ENCODE assay signal across 29 cellular contexts in the genomic region with DNA sequence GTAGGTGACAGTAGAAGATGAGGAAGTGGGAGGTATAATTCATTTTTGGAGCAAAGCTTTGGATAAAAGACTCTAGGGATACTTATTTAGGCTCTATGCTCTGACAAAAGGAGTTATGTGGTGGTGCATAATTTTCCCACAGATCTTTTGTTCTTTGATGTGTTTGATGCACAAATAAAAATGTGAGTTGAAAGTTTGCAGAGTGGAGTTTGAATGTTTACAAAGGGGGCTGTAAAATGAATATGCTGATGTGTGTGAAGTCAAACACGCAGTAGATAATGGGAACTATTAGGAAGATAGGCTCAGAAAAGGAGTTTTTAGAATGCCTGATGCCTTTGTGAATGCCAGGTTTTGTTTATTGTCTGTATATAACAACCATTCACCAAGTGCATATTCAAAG.
"Had no signal": no experiment of that assay in that cellular context is flagged by ENCODE, and none has a peak within 500 bp of the region (broad histone marks: within the 10 kb centered on the region; RNA-seq: fewer than 3 reads in every experiment).

No MANE protein-coding gene starts in this region.

- ATAC-seq: mucosa of descending colon; naive thymus-derived CD4-positive, alpha-beta T cell; natural killer cell treated with Interleukin-12 subunit alpha and Interleukin-12 subunit beta and Interleukin-15 and Interleukin-18, amount 100 ng/mL, for 72 hours; pancreas; right cardiac atrium; sciatic nerve; stimulated activated naive B cell treated with anti-CD40 and anti-IgM and Interleukin-4, amounts not matched to agents 10 μg/mL and 1 μg/mL and 100 μg/mL, for 72 hours; stimulated activated naive CD8-positive, alpha-beta T cell treated with anti-CD3 and anti-CD28 coated beads, Interleukin-15, Interleukin-2, amounts not matched to agents 100 U/mL and 50 U/mL, for 24 hours had no signal

- H3K27me3 Mint-ChIP-seq: memory B cell; naive thymus-derived CD4-positive, alpha-beta T cell; natural killer cell treated with Interleukin-12 subunit alpha and Interleukin-12 subunit beta and Interleukin-15 and Interleukin-18, amount 100 ng/mL, for 72 hours; stimulated activated naive B cell treated with anti-CD40 and anti-IgM and Interleukin-4, amounts not matched to agents 10 μg/mL and 1 μg/mL and 100 μg/mL, for 72 hours had no signal

- H3K4me1 Mint-ChIP-seq: immature natural killer cell; memory B cell; naive thymus-derived CD4-positive, alpha-beta T cell; stimulated activated naive B cell treated with anti-CD40 and anti-IgM and Interleukin-4, amounts not matched to agents 10 μg/mL and 1 μg/mL and 100 μg/mL, for 72 hours had no signal

- H3K4me3 ChIP-seq: left ventricle myocardium inferior, lung, mucosa of descending colon, pancreas, prostate gland, skin epidermis, stomach, testis, thyroid gland, transverse colon, upper lobe of left lung had no signal

- H3K4me1 ChIP-seq: left ventricle myocardium inferior, pancreas, prostate gland, stomach, testis, thyroid gland, upper lobe of left lung had no signal

- H3K36me3 Mint-ChIP-seq: immature natural killer cell; memory B cell; naive thymus-derived CD4-positive, alpha-beta T cell; natural killer cell treated with Interleukin-12 subunit alpha and Interleukin-12 subunit beta and Interleukin-15 and Interleukin-18, amount 100 ng/mL, for 72 hours; stimulated activated naive B cell treated with anti-CD40 and anti-IgM and Interleukin-4, amounts not matched to agents 10 μg/mL and 1 μg/mL and 100 μg/mL, for 72 hours had no signal

- H3K27ac ChIP-seq: left ventricle myocardium inferior, pancreas, prostate gland, skin epidermis, stomach, testis, thyroid gland, transverse colon, upper lobe of left lung had no signal

- H3K36me3 ChIP-seq: left ventricle myocardium inferior, pancreas, prostate gland, stomach, thyroid gland, transverse colon, upper lobe of left lung had no signal

- H3K9me3 ChIP-seq: left ventricle myocardium inferior, mucosa of descending colon, pancreas, prostate gland, stomach, testis, thyroid gland, transverse colon, upper lobe of left lung had no signal

- H3K27ac Mint-ChIP-seq: immature natural killer cell; memory B cell; naive thymus-derived CD4-positive, alpha-beta T cell; natural killer cell treated with Interleukin-12 subunit alpha and Interleukin-12 subunit beta and Interleukin-15 and Interleukin-18, amount 100 ng/mL, for 72 hours; stimulated activated naive B cell treated with anti-CD40 and anti-IgM and Interleukin-4, amounts not matched to agents 10 μg/mL and 1 μg/mL and 100 μg/mL, for 72 hours had no signal

- DNase-seq: hypothalamus; immature natural killer cell; kidney; left ventricle myocardium inferior; midbrain; mucosa of descending colon; naive thymus-derived CD4-positive, alpha-beta T cell; nucleus accumbens; pancreas; posterior cingulate gyrus; retina; right cardiac atrium; stimulated activated CD4-positive, alpha-beta T cell treated with anti-CD3 and anti-CD28 coated beads, Interleukin-12 subunit alpha, Interleukin-12 subunit beta, amount 100 ng/mL, for 4 hours; stimulated activated CD4-positive, alpha-beta T cell treated with anti-CD3 and anti-CD28 coated beads, Interleukin-15, amount 100 ng/mL, for 24 hours; stimulated activated CD4-positive, alpha-beta T cell treated with anti-CD3 and anti-CD28 coated beads, Interleukin-2, amount 100 ng/mL, for 24 hours; stimulated activated CD4-positive, alpha-beta T cell treated with anti-CD3 and anti-CD28 coated beads, Interleukin-4, amount 100 ng/mL, for 1 hour; stimulated activated naive B cell treated with anti-CD40 and anti-IgM and Interleukin-4, amounts not matched to agents 10 μg/mL and 1 μg/mL and 100 μg/mL, for 72 hours; stimulated activated naive CD8-positive, alpha-beta T cell treated with anti-CD3 and anti-CD28 coated beads, Interleukin-15, Interleukin-2, amounts not matched to agents 100 U/mL and 50 U/mL, for 24 hours; stomach; testis; thyroid gland; transverse colon; upper lobe of left lung had no signal

- H3K4me3 Mint-ChIP-seq: immature natural killer cell; memory B cell; naive thymus-derived CD4-positive, alpha-beta T cell; natural killer cell treated with Interleukin-12 subunit alpha and Interleukin-12 subunit beta and Interleukin-15 and Interleukin-18, amount 100 ng/mL, for 72 hours; stimulated activated naive B cell treated with anti-CD40 and anti-IgM and Interleukin-4, amounts not matched to agents 10 μg/mL and 1 μg/mL and 100 μg/mL, for 72 hours had no signal

- H3K27me3 ChIP-seq: pancreas, stomach, testis, thyroid gland, transverse colon, upper lobe of left lung had no signal
